In genomic region chr15:40367673-40368611, GRCh38 we compare ENCODE assay signal across 1 cellular context.
A peak's percentile ranks its signal among the peaks of the same experiment; 100 is the strongest.
TF ChIP-seq lines count a peak whose summit lies in the region.

No MANE protein-coding gene starts in this region.

TF ChIP-seq in K562, 482 proteins besides CTCF, POLR2A, EP300 and RAD21 (continued from another document and continues in another):
- peak; percentile 89 for TF ChIP-seq AFF4 (CRISPR knock-in tag; IDR thresholded peaks at IDR 0.05)
- TF ChIP-seq ARHGAP35 (IDR thresholded peaks at IDR 0.05; ENCODE audit: partially characterized antibody): no peak
- TF ChIP-seq ELF1 (tag; IDR thresholded peaks at IDR 0.05): peak; percentile 61; the same call in 1 of the 2 replicates
- no peak for TF ChIP-seq SREBF1 (IDR thresholded peaks at IDR 0.05; ENCODE audit: borderline replicate concordance, low read depth, low read length)
- TF ChIP-seq ZNF584 (CRISPR knock-in tag; IDR thresholded peaks at IDR 0.05; ENCODE audit: low read depth): no peak
- peak; percentile 89 for TF ChIP-seq CXXC5 (CRISPR knock-in tag; IDR thresholded peaks at IDR 0.05)
- TF ChIP-seq XRCC3 (IDR thresholded peaks at IDR 0.05): no peak
- TF ChIP-seq ATF4 (CRISPR knock-in tag; IDR thresholded peaks at IDR 0.05): no peak
- TF ChIP-seq SPI1 (IDR thresholded peaks at IDR 0.05; ENCODE audit: borderline replicate concordance, low read depth, low read length): no peak
- no peak for TF ChIP-seq MLX (CRISPR knock-in tag; conservative IDR thresholded peaks at IDR 0.05)
- no peak for TF ChIP-seq ZNF76 (CRISPR knock-in tag; IDR thresholded peaks at IDR 0.05; ENCODE audit: borderline replicate concordance)
- TF ChIP-seq ZBTB49 (CRISPR knock-in tag; IDR thresholded peaks at IDR 0.05; ENCODE audit: borderline replicate concordance): 0 out of 2 replicates have a peak, but pooled peaks have one; percentile 46
- TF ChIP-seq MGA (IDR thresholded peaks at IDR 0.05): peak; percentile 99
- peak; percentile 83; the same call in 1 of the 2 replicates for TF ChIP-seq ZNF395 (CRISPR knock-in tag; IDR thresholded peaks at IDR 0.05)
- 0 out of 2 replicates have a peak, but pooled peaks have one; percentile 16 for TF ChIP-seq MEF2A (IDR thresholded peaks at IDR 0.05; ENCODE audit: control insufficient read depth, low read depth, low read length)
- no peak for TF ChIP-seq SAP30 (IDR thresholded peaks at IDR 0.05; ENCODE audit: borderline replicate concordance, insufficient read depth, low read depth, low read length, poor library complexity, severe bottlenecking)
- peak in 1 of 2 experiments; percentile 59; a peak in 1 of 4 replicates for TF ChIP-seq MNT (conservative IDR thresholded peaks at IDR 0.05)
- TF ChIP-seq NR3C1 (CRISPR knock-in tag; IDR thresholded peaks at IDR 0.05): peak; percentile 80; the same call in 1 of the 2 replicates
- TF ChIP-seq RNF2 (IDR thresholded peaks at IDR 0.05): peak; percentile 91
- TF ChIP-seq ZFP30 (CRISPR knock-in tag; IDR thresholded peaks at IDR 0.05; ENCODE audit: borderline replicate concordance): no peak
- TF ChIP-seq CTCFL (IDR thresholded peaks at IDR 0.05; ENCODE audit: borderline replicate concordance, insufficient read depth, low read depth, low read length, poor library complexity, severe bottlenecking): peak; percentile 88
- TF ChIP-seq GABPA (tag; conservative IDR thresholded peaks at IDR 0.05; ENCODE audit: low read depth): peak; percentile 61
- TF ChIP-seq WHSC1 (IDR thresholded peaks at IDR 0.05; ENCODE audit: low read length): no peak
- no peak for TF ChIP-seq ZNF778 (CRISPR knock-in tag; IDR thresholded peaks at IDR 0.05)
- peak; percentile 23; the same call in 1 of the 2 replicates for TF ChIP-seq MAFK (IDR thresholded peaks at IDR 0.05; ENCODE audit: low read length)
- TF ChIP-seq SP1 (CRISPR knock-in tag; IDR thresholded peaks at IDR 0.05): no peak
- TF ChIP-seq CREM (IDR thresholded peaks at IDR 0.05; ENCODE audit: low read depth): peak; percentile 93
- TF ChIP-seq MED1 (CRISPR knock-in tag; IDR thresholded peaks at IDR 0.05; ENCODE audit: borderline replicate concordance): no peak
- no peak for TF ChIP-seq ZNF274 (IDR thresholded peaks at IDR 0.05; ENCODE audit: borderline replicate concordance, low read depth, low read length)
- 0 out of 2 replicates have a peak, but pooled peaks have one; percentile 68 for TF ChIP-seq ZC3H11A (IDR thresholded peaks at IDR 0.05; ENCODE audit: low read depth, low read length)
